In genomic region chr1:35571263-35571662, GRCh38 we compare ENCODE assay signal across 25 cellular contexts. TPM values are rescaled to one million over a fixed set of nuclear protein-coding genes. Genes with fewer than 3 reads are reported as not detected.
A peak's percentile ranks its signal among the peaks of the same experiment; 100 is the strongest.
DNase-seq lines count a peak whose midpoint lies in the region; ATAC-seq and TF ChIP-seq lines count a peak whose summit lies in the region.
"Had no signal": no experiment of that assay in that cellular context is flagged by ENCODE, and none has a peak within 500 bp of the region (broad histone marks: within the 10 kb centered on the region; RNA-seq: fewer than 3 reads in every experiment).

No MANE protein-coding gene starts in this region.

- peak overlapping the region in 9 of 11 experiments; percentile 32 to 70 (median 54); a peak in 18 of 22 replicates for H3K4me2 ChIP-seq in BLaER1 treated with 17β-estradiol and CSF1 and Interleukin-3, amounts not matched to agents 10 nM and 100 nM

- H3K27me3 ChIP-seq in BLaER1 treated with 17β-estradiol and CSF1 and Interleukin-3, amounts not matched to agents 10 nM and 100 nM, result peaks cover 38 to 59% (median 48%) of the 10 kb centered on the region in 11 experiments
- H3K27me3 ChIP-seq in upper lobe of right lung, result peaks cover 5% of the 10 kb centered on the region

- H3K9ac ChIP-seq in BLaER1 treated with 17β-estradiol and CSF1 and Interleukin-3, amounts not matched to agents 10 nM and 100 nM, result no peak overlapping the region

- intact Hi-C loops in upper lobe of right lung (cut with DNase I), result no loop called here

- peaks cover 36 to 56% (median 46%) of the 10 kb centered on the region in 10 experiments for H3K4me1 ChIP-seq in BLaER1 treated with 17β-estradiol and CSF1 and Interleukin-3, amounts not matched to agents 10 nM and 100 nM
- peaks cover 8% of the 10 kb centered on the region for H3K4me1 ChIP-seq in upper lobe of right lung

- DNase-seq in activated CD8-positive, alpha-beta memory T cell treated with anti-CD3 and anti-CD28 coated beads, Interleukin-2, amount 50 U/mL, for 48 hours, result peak; percentile 46
- no peak for DNase-seq in activated CD8-positive, alpha-beta memory T cell treated with anti-CD3 and anti-CD28 coated beads, Interleukin-2, amount 50 U/mL, for 4 hours
- DNase-seq in mesenteric fat pad (ENCODE audit: low spot score), result peak; percentile 69
- peak; percentile 11 for DNase-seq in upper lobe of right lung
- DNase-seq in NCI-H2171 (lab: John Stamatoyannopoulos, UW), result no peak
- DNase-seq: C1 segment of cervical spinal cord; CD4-positive, alpha-beta memory T cell; COR-L47; DMS53; GDM1; GOT3; HCEC 1CT; Karpas-422; NCI-H1092; NCI-H1417 treated with DMSO at 0.1 percent for 48 hours; NCI-H1694 treated with DMSO at 0.1 percent for 48 hours; NCI-H2081; NCI-H510A; NCI-H69; Right ventricle myocardium superior had no signal

- peaks cover 0 to 72% (median 6%) of the 10 kb centered on the region in 11 experiments; a peak in 10 of 22 replicates for H4K20me1 ChIP-seq in BLaER1 treated with 17β-estradiol and CSF1 and Interleukin-3, amounts not matched to agents 10 nM and 100 nM

- no peak for ATAC-seq in upper lobe of right lung
- no peak for ATAC-seq in HG02885 (IDR thresholded peaks at IDR 0.05; ENCODE audit: poor library complexity, unreplicated experiment)
- ATAC-seq: GM12878 had no signal

- H3K4me3 ChIP-seq in BLaER1 treated with 17β-estradiol and CSF1 and Interleukin-3, amounts not matched to agents 10 nM and 100 nM, result no peak overlapping the region
- H3K4me3 ChIP-seq in upper lobe of right lung, result no peak overlapping the region
- H3K4me3 ChIP-seq: GM12878, SJSA1 had no signal

- no peak for TF ChIP-seq CTCF in upper lobe of right lung (IDR thresholded peaks at IDR 0.05)

- H3K27ac ChIP-seq in BLaER1 treated with 17β-estradiol and CSF1 and Interleukin-3, amounts not matched to agents 10 nM and 100 nM, result no peak overlapping the region
- H3K27ac ChIP-seq in upper lobe of right lung, result no peak overlapping the region
- H3K27ac ChIP-seq: SJSA1 had no signal

- H3K36me3 ChIP-seq in BLaER1 treated with 17β-estradiol and CSF1 and Interleukin-3, amounts not matched to agents 10 nM and 100 nM, result peaks cover 0 to 30% (median 13%) of the 10 kb centered on the region in 11 experiments; a peak in 13 of 22 replicates
- H3K36me3 ChIP-seq in upper lobe of right lung, result no peaks in the 10 kb centered on the region
- H3K36me3 ChIP-seq: SJSA1 had no signal

- H3K9me3 ChIP-seq in BLaER1 treated with 17β-estradiol and CSF1 and Interleukin-3, amounts not matched to agents 10 nM and 100 nM (replicated peaks in 1 of 11), result peaks cover 0 to 11% (median 0%) of the 10 kb centered on the region in 11 experiments; a peak in 6 of 22 replicates
- no peaks in the 10 kb centered on the region for H3K9me3 ChIP-seq in upper lobe of right lung
- H3K9me3 ChIP-seq: SJSA1 had no signal

RNA-seq across cellular contexts. Expression of gene TFAP2E, which starts 1.9 kb away (rescaled TPM):
- total RNA-seq in mesenteric fat pad (1.2 TPM), upper lobe of right lung (1.9 TPM)
- total RNA-seq: A172, SJSA1 had no signal

RNA-seq across cellular contexts. Expression of gene NCDN, which starts 13.7 kb away (rescaled TPM):
- total RNA-seq in mesenteric fat pad (16.0 TPM), upper lobe of right lung (24.8 TPM)

RNA-seq across cellular contexts. Expression of gene KIAA0319L, which starts 14.1 kb away (rescaled TPM):
- 48.5 TPM for total RNA-seq in mesenteric fat pad
- 87.7 TPM for total RNA-seq in upper lobe of right lung

Comparison
In these comparisons a context has a peak if more than half of its experiments do, and no peak if none do; other contexts are left out.
1. DNase-seq: peak in activated CD8-positive, alpha-beta memory T cell treated with anti-CD3 and anti-CD28 coated beads, Interleukin-2, amount 50 U/mL, for 48 hours (single experiment), mesenteric fat pad (single experiment) and upper lobe of right lung (single experiment); none in activated CD8-positive, alpha-beta memory T cell treated with anti-CD3 and anti-CD28 coated beads, Interleukin-2, amount 50 U/mL, for 4 hours (single experiment) and NCI-H2171 (single experiment).